27 cellular contexts compared by ENCODE assay signal in genomic region chr16:71986131-71986530, GRCh38. TPM values are rescaled to one million over a fixed set of nuclear protein-coding genes. Genes with fewer than 3 reads are reported as not detected.
"Had no signal": no experiment of that assay in that cellular context is flagged by ENCODE, and none has a peak within 500 bp of the region (broad histone marks: within the 10 kb centered on the region; RNA-seq: fewer than 3 reads in every experiment).

No MANE protein-coding gene starts in this region.

- H3K4me3 ChIP-seq: colonic mucosa, esophagus squamous epithelium, gastrocnemius medialis, heart right ventricle, left lung, lower lobe of right lung had no signal

- FAIRE-seq: endothelial cell of umbilical vein, islet of Langerhans, keratinocyte had no signal

- H3K4me3 Mint-ChIP-seq: dendritic cell treated with granulocyte-macrophage colony-stimulating factor and Interleukin-4, amounts not matched to agents 40 ng/mL and 50 ng/mL, for 4 days; effector memory CD8-positive, alpha-beta T cell; naive thymus-derived CD4-positive, alpha-beta T cell had no signal

- ATAC-seq: effector memory CD8-positive, alpha-beta T cell; gastrocnemius medialis; heart right ventricle; left cardiac atrium; left lung; left ventricle myocardium superior; lower lobe of right lung; naive thymus-derived CD4-positive, alpha-beta T cell had no signal

- H3K9me3 ChIP-seq: colonic mucosa, esophagus squamous epithelium, gastrocnemius medialis, heart right ventricle, left lung, lower lobe of right lung had no signal

- H3K27ac ChIP-seq: colonic mucosa, esophagus squamous epithelium, gastrocnemius medialis, heart right ventricle, left lung, lower lobe of right lung had no signal

- H3K27ac Mint-ChIP-seq: dendritic cell treated with granulocyte-macrophage colony-stimulating factor and Interleukin-4, amounts not matched to agents 40 ng/mL and 50 ng/mL, for 4 days; effector memory CD8-positive, alpha-beta T cell; naive thymus-derived CD4-positive, alpha-beta T cell had no signal

- DNase-seq: colonic mucosa; cortex of kidney; effector CD8-positive, alpha-beta T cell; effector memory CD8-positive, alpha-beta T cell; esophagus squamous epithelium; foreskin fibroblast; foreskin melanocyte; gastrocnemius medialis; glutamatergic neuron; head of caudate nucleus; heart right ventricle; hippocampal formation; left cardiac atrium; left lung; left ventricle myocardium superior; lower lobe of right lung; mesenchymal stem cell; midbrain; naive thymus-derived CD4-positive, alpha-beta T cell had no signal

- H3K36me3 ChIP-seq: colonic mucosa, esophagus squamous epithelium, gastrocnemius medialis, heart right ventricle, left lung, lower lobe of right lung had no signal

- H3K27me3 ChIP-seq: colonic mucosa, gastrocnemius medialis had no signal

- H3K4me1 ChIP-seq: colonic mucosa, esophagus squamous epithelium, gastrocnemius medialis, heart right ventricle, left lung, lower lobe of right lung had no signal

- H3K9me3 Mint-ChIP-seq: dendritic cell treated with granulocyte-macrophage colony-stimulating factor and Interleukin-4, amounts not matched to agents 40 ng/mL and 50 ng/mL, for 4 days; effector memory CD8-positive, alpha-beta T cell had no signal

- H3K27me3 Mint-ChIP-seq: dendritic cell treated with granulocyte-macrophage colony-stimulating factor and Interleukin-4, amounts not matched to agents 40 ng/mL and 50 ng/mL, for 4 days had no signal

RNA-seq across cellular contexts. Expression of gene PKD1L3, which starts 14.1 kb away (rescaled TPM):
- total RNA-seq: chondrocyte, endothelial cell of umbilical vein, epithelial cell of proximal tubule, gastrocnemius medialis, glomerular endothelial cell, kidney epithelial cell had no signal
- polyA plus RNA-seq: endothelial cell of umbilical vein; keratinocyte; naive thymus-derived CD4-positive, alpha-beta T cell had no signal
